20 cellular contexts compared by ENCODE assay signal in the genomic region with DNA sequence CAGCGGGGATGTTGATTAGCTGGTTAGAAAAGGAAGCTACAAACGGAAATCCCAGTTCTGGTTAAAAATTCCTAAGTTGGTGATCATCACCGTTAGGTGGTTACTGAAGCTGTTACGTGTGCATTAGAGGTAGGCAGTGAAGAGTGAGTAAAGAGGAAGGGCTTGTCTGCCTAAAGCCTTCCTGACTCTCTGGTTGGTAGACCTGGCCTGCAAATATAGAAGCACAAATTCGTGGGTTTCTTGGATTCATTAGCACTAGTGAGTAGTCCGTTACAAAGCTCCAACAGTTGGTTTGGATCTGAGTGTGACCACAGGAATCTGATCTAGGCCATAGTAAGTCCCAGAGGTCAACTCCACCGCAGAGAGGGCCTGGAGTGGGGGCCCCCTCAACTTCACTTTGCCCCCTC.
DNase-seq lines count a peak whose midpoint lies in the region; ATAC-seq, FAIRE-seq and TF ChIP-seq lines count a peak whose summit lies in the region.
"Had no signal": no experiment of that assay in that cellular context is flagged by ENCODE, and none has a peak within 500 bp of the region (broad histone marks: within the 10 kb centered on the region; RNA-seq: fewer than 3 reads in every experiment).

No MANE protein-coding gene starts in this region.

- H3K4me3 ChIP-seq in astrocyte of the spinal cord (ENCODE audit: low read depth, low read length) (no peak overlapping the region), kidney (ENCODE audit: low read length in 2 of 2) (no peak overlapping the region), testis (no peak overlapping the region)
- H3K4me3 ChIP-seq: SK-N-MC, uterus had no signal

- CTCF ChIA-PET in activated CD4-positive, alpha-beta memory T cell treated with anti-CD3 and anti-CD28 coated beads, Interleukin-2, amount 10 ng/mL, durations not matched to agents 7 days and 5 days (lab: Charles Lee): no interaction called here

- H3K9me3 Mint-ChIP-seq in activated CD4-positive, alpha-beta memory T cell treated with anti-CD3 and anti-CD28 coated beads, Interleukin-2, amount 10 ng/mL, durations not matched to agents 7 days and 5 days: peaks cover 3% of the 10 kb centered on the region
- H3K9me3 Mint-ChIP-seq: activated naive CD8-positive, alpha-beta T cell treated with anti-CD3 and anti-CD28 coated beads, Interleukin-2, amount 50 U/mL, for 24 hours; activated T-cell treated with anti-CD3 and anti-CD28 coated beads, Interleukin-2, amount 50 U/mL, for 4 hours; CD8-positive, alpha-beta memory T cell had no signal

- no peak overlapping the region for H3K9ac ChIP-seq in kidney (ENCODE audit: low read length in 2 of 2)

- H3K4me1 ChIP-seq in kidney (ENCODE audit: control insufficient read depth in 1 of 2, insufficient read depth in 1 of 2, low read depth in 1 of 2, low read length in 2 of 2) (peaks cover 0 to 2% of the 10 kb centered on the region in 2 donors), testis (no peaks in the 10 kb centered on the region)
- H3K4me1 ChIP-seq: uterus had no signal

- intact Hi-C loops in kidney (cut with DNase I): no loop called here
- intact Hi-C loops in testis (cut with DNase I; ENCODE audit: low total_unique reads): no loop called here

- H3K27ac Mint-ChIP-seq in activated CD4-positive, alpha-beta memory T cell treated with anti-CD3 and anti-CD28 coated beads, Interleukin-2, amount 10 ng/mL, durations not matched to agents 7 days and 5 days: no peak overlapping the region
- H3K27ac Mint-ChIP-seq: activated naive CD8-positive, alpha-beta T cell treated with anti-CD3 and anti-CD28 coated beads, Interleukin-2, amount 50 U/mL, for 24 hours; CD8-positive, alpha-beta memory T cell; stimulated activated naive CD8-positive, alpha-beta T cell treated with anti-CD3 and anti-CD28 coated beads, Interleukin-15, Interleukin-2, amounts not matched to agents 100 ng/mL and 50 ng/mL, for 24 hours had no signal

- in situ Hi-C loops in astrocyte of the spinal cord (cut with HindIII; ENCODE audit: low sequenced_read_pairs) (no loop called here), G401 (cut with HindIII; ENCODE audit: low sequenced_read_pairs) (no loop called here)

- 83 to 88% methylated on average over 7 of the region's 7 CpGs for WGBS in testis, 2 donors

- FAIRE-seq in kidney (lab: Jason Lieb, UNC): no peak
- FAIRE-seq: endometrium, GM12892 had no signal

- H3K27me3 Mint-ChIP-seq in activated CD4-positive, alpha-beta memory T cell treated with anti-CD3 and anti-CD28 coated beads, Interleukin-2, amount 10 ng/mL, durations not matched to agents 7 days and 5 days: no peaks in the 10 kb centered on the region
- H3K27me3 Mint-ChIP-seq: activated naive CD8-positive, alpha-beta T cell treated with anti-CD3 and anti-CD28 coated beads, Interleukin-2, amount 50 U/mL, for 24 hours; stimulated activated naive CD8-positive, alpha-beta T cell treated with anti-CD3 and anti-CD28 coated beads, Interleukin-15, Interleukin-2, amounts not matched to agents 100 ng/mL and 50 ng/mL, for 24 hours had no signal

- no peak overlapping the region for H3K27ac ChIP-seq in kidney (ENCODE audit: low read depth in 2 of 2, low read length in 2 of 2)
- no peak overlapping the region for H3K27ac ChIP-seq in testis
- H3K27ac ChIP-seq: SK-N-MC, uterus had no signal

- H3K36me3 Mint-ChIP-seq in activated CD4-positive, alpha-beta memory T cell treated with anti-CD3 and anti-CD28 coated beads, Interleukin-2, amount 10 ng/mL, durations not matched to agents 7 days and 5 days (ENCODE audit: low read depth): no peaks in the 10 kb centered on the region

- no peaks in the 10 kb centered on the region for H3K4me1 Mint-ChIP-seq in activated CD4-positive, alpha-beta memory T cell treated with anti-CD3 and anti-CD28 coated beads, Interleukin-2, amount 10 ng/mL, durations not matched to agents 7 days and 5 days
- H3K4me1 Mint-ChIP-seq: activated naive CD8-positive, alpha-beta T cell treated with anti-CD3 and anti-CD28 coated beads, Interleukin-2, amount 50 U/mL, for 24 hours; CD8-positive, alpha-beta memory T cell had no signal

- no peaks in the 10 kb centered on the region for H3K9me3 ChIP-seq in kidney (ENCODE audit: control insufficient read depth in 1 of 2, low read length in 2 of 2)
- no peaks in the 10 kb centered on the region for H3K9me3 ChIP-seq in testis
- H3K9me3 ChIP-seq: uterus had no signal

- H3K36me3 ChIP-seq in kidney (ENCODE audit: control insufficient read depth in 1 of 2, insufficient read depth in 2 of 2, low read length in 2 of 2) (no peaks in the 10 kb centered on the region), testis (ENCODE audit: low read depth, missing control alignments) (no peaks in the 10 kb centered on the region)
- H3K36me3 ChIP-seq: uterus had no signal

- DNase-seq in A172 (ENCODE audit: low spot score): peak; percentile 92
- DNase-seq in HK-2 (ENCODE audit: unreplicated experiment): peak; percentile 50
- peak; percentile 76 for DNase-seq in astrocyte of the spinal cord (ENCODE audit: low read depth, low spot score)
- peak; percentile 10 for DNase-seq in kidney
- no peak for DNase-seq in testis
- no peak for DNase-seq in activated CD4-positive, alpha-beta memory T cell treated with anti-CD3 and anti-CD28 coated beads, Interleukin-2, amount 10 ng/mL, durations not matched to agents 7 days and 5 days
- no peak for DNase-seq in G401 (ENCODE audit: low spot score)
- DNase-seq: activated CD4-positive, alpha-beta T cell treated with anti-CD3 and anti-CD28 coated beads, Interleukin-2, amount 50 U/mL, for 1 hour; activated naive CD8-positive, alpha-beta T cell treated with anti-CD3 and anti-CD28 coated beads, Interleukin-2, amount 50 U/mL, for 24 hours; activated T-cell treated with anti-CD3 and anti-CD28 coated beads, Interleukin-2, amount 50 U/mL, for 4 hours; CD8-positive, alpha-beta memory T cell; GDM1; NCI-H1092 treated with DMSO at 0.1 percent for 48 hours; NK-92 treated with Interleukin-12 subunit alpha and Interleukin-12 subunit beta, amount 100 ng/mL, for 24 hours; uterus had no signal

- no peaks in the 10 kb centered on the region for H3K27me3 ChIP-seq in testis
- H3K27me3 ChIP-seq: uterus had no signal

- no peak for TF ChIP-seq POLR2A in testis (IDR thresholded peaks at IDR 0.05)

- POLR2A ChIA-PET in activated CD4-positive, alpha-beta memory T cell treated with anti-CD3 and anti-CD28 coated beads, Interleukin-2, amount 10 ng/mL, durations not matched to agents 7 days and 5 days (lab: Charles Lee): no interaction called here

- H3K4me3 Mint-ChIP-seq in activated CD4-positive, alpha-beta memory T cell treated with anti-CD3 and anti-CD28 coated beads, Interleukin-2, amount 10 ng/mL, durations not matched to agents 7 days and 5 days: no peak overlapping the region
- H3K4me3 Mint-ChIP-seq: activated naive CD8-positive, alpha-beta T cell treated with anti-CD3 and anti-CD28 coated beads, Interleukin-2, amount 50 U/mL, for 24 hours; activated T-cell treated with anti-CD3 and anti-CD28 coated beads, Interleukin-2, amount 50 U/mL, for 4 hours; CD8-positive, alpha-beta memory T cell; stimulated activated naive CD8-positive, alpha-beta T cell treated with anti-CD3 and anti-CD28 coated beads, Interleukin-15, Interleukin-2, amounts not matched to agents 100 ng/mL and 50 ng/mL, for 24 hours had no signal

- TF ChIP-seq CTCF in astrocyte of the spinal cord (IDR thresholded peaks at IDR 0.05; ENCODE audit: low read depth, low read length) (no peak), kidney (IDR thresholded peaks at IDR 0.05; ENCODE audit: borderline replicate concordance, extremely low read depth, insufficient read depth) (no peak), testis (IDR thresholded peaks at IDR 0.05) (no peak)

- no peak for ATAC-seq in HG03159 (IDR thresholded peaks at IDR 0.05; ENCODE audit: unreplicated experiment)
- ATAC-seq: activated naive CD8-positive, alpha-beta T cell treated with anti-CD3 and anti-CD28 coated beads, Interleukin-2, amount 50 U/mL, for 24 hours; activated T-cell treated with anti-CD3 and anti-CD28 coated beads, Interleukin-2, amount 50 U/mL, for 4 hours had no signal

Comparison
In these comparisons a context has a peak if more than half of its experiments do, and no peak if none do; other contexts are left out.
1. DNase-seq: peak in A172 (single experiment), HK-2 (single experiment), astrocyte of the spinal cord (single experiment) and kidney (single experiment); none in testis (single experiment), activated CD4-positive, alpha-beta memory T cell treated with anti-CD3 and anti-CD28 coated beads, Interleukin-2, amount 10 ng/mL, durations not matched to agents 7 days and 5 days (single experiment) and G401 (single experiment).